8 cellular contexts compared by ENCODE assay signal in genomic region chr2:70086838-70087702, GRCh38. TPM values are rescaled to one million over a fixed set of nuclear protein-coding genes. Genes with fewer than 3 reads are reported as not detected.
DNase-seq lines count a peak whose midpoint lies in the region; ATAC-seq and TF ChIP-seq lines count a peak whose summit lies in the region.

PCBP1 (plus strand) TSS chr2:70087477; CDS start chr2:70087744, 267 bp downstream.

- H3K27ac ChIP-seq in colonic mucosa, result peak within 1 kb of the TSS; percentile 99
- H3K27ac ChIP-seq in layer of hippocampus (ENCODE audit: low read depth, low read length), result peak within 1 kb of the TSS; percentile 100

- ATAC-seq in GM19351 (IDR thresholded peaks at IDR 0.05; ENCODE audit: unreplicated experiment), result peak; percentile 35
- peak; percentile 37 for ATAC-seq in HG03521 (IDR thresholded peaks at IDR 0.05; ENCODE audit: unreplicated experiment)

- H3K27me3 ChIP-seq in BE2C (no peaks in the 10 kb centered on the region), colonic mucosa (no peaks in the 10 kb centered on the region), layer of hippocampus (ENCODE audit: control insufficient read depth, insufficient read depth, low read length) (no peaks in the 10 kb centered on the region)

- peak within 1 kb of the TSS; percentile 100 for H3K27ac Mint-ChIP-seq in activated CD4-positive, alpha-beta T cell treated with anti-CD3 and anti-CD28 coated beads, Interleukin-2, amount 10 ng/mL, durations not matched to agents 24 days and 14 days

- H3K9ac ChIP-seq in colonic mucosa (ENCODE audit: low read depth in 2 of 2, low read length in 2 of 2), result peak within 1 kb of the TSS; percentile 97 to 99

- no peaks in the 10 kb centered on the region for H3K27me3 Mint-ChIP-seq in activated CD4-positive, alpha-beta T cell treated with anti-CD3 and anti-CD28 coated beads, Interleukin-2, amount 10 ng/mL, durations not matched to agents 24 days and 14 days

- H3K4me3 Mint-ChIP-seq in activated CD4-positive, alpha-beta T cell treated with anti-CD3 and anti-CD28 coated beads, Interleukin-2, amount 10 ng/mL, durations not matched to agents 24 days and 14 days, result peak within 1 kb of the TSS; percentile 96

- H3K4me1 Mint-ChIP-seq in activated CD4-positive, alpha-beta T cell treated with anti-CD3 and anti-CD28 coated beads, Interleukin-2, amount 10 ng/mL, durations not matched to agents 24 days and 14 days, result peaks cover 56% of the 10 kb centered on the region

- peak; percentile 93 for DNase-seq in BE2C
- peak; percentile 88 for DNase-seq in NCI-H748 (lab: John Stamatoyannopoulos, UW; ENCODE audit: unreplicated experiment)
- DNase-seq in activated CD4-positive, alpha-beta T cell treated with anti-CD3 and anti-CD28 coated beads, Interleukin-2, amount 10 ng/mL, durations not matched to agents 24 days and 14 days, result peak; percentile 98
- peak; percentile 96 for DNase-seq in colonic mucosa
- DNase-seq in stimulated activated CD4-positive, alpha-beta T cell treated with anti-CD3 and anti-CD28 coated beads, Interleukin-1b, Interleukin-23, amount 100 ng/mL, for 1 hour (ENCODE audit: low read depth in 2 of 2), result peak; percentile 97 to 98

- H3K36me3 Mint-ChIP-seq in activated CD4-positive, alpha-beta T cell treated with anti-CD3 and anti-CD28 coated beads, Interleukin-2, amount 10 ng/mL, durations not matched to agents 24 days and 14 days (ENCODE audit: low read depth), result peaks cover 63% of the 10 kb centered on the region

- peaks cover 6% of the 10 kb centered on the region; the same call in 1 of the 2 replicates for H3K4me1 ChIP-seq in BE2C
- H3K4me1 ChIP-seq in colonic mucosa, result peaks cover 9% of the 10 kb centered on the region

- TF ChIP-seq CTCF in BE2C (IDR thresholded peaks at IDR 0.05; ENCODE audit: low read depth, low read length) (no peak), colonic mucosa (IDR thresholded peaks at IDR 0.05) (no peak)

- H3K9me3 Mint-ChIP-seq in activated CD4-positive, alpha-beta T cell treated with anti-CD3 and anti-CD28 coated beads, Interleukin-2, amount 10 ng/mL, durations not matched to agents 24 days and 14 days, result no peaks in the 10 kb centered on the region

- peak within 1 kb of the TSS; percentile 89 for H3K4me3 ChIP-seq in BE2C (ENCODE audit: low read depth, low read length)
- H3K4me3 ChIP-seq in colonic mucosa, result peak within 1 kb of the TSS; percentile 64

- intact Hi-C loops in activated CD4-positive, alpha-beta T cell treated with anti-CD3 and anti-CD28 coated beads, Interleukin-2, amount 10 ng/mL, durations not matched to agents 24 days and 14 days (cut with micrococcal nuclease), result loop anchor here (1.0 to 10.0 kb wide), 13 partner anchors 8 to 1322 kb away; partner anchors contain the start of genes AAK1, GMCL1, SNRPG and TIA1
- intact Hi-C loops in colonic mucosa (cut with DNase I), result loop anchor here (5.0 kb wide), 1 partner anchor 55 kb away; no protein-coding TSS in a partner anchor

- H3K36me3 ChIP-seq in BE2C (peaks cover 15% of the 10 kb centered on the region), colonic mucosa (no peaks in the 10 kb centered on the region)

- H3K9me3 ChIP-seq in BE2C (no peaks in the 10 kb centered on the region), colonic mucosa (no peaks in the 10 kb centered on the region)

RNA-seq across cellular contexts. Expression of gene PCBP1, which starts in this region (rescaled TPM):
- polyA plus RNA-seq in BE2C (2012; ENCODE audit: insufficient read depth, insufficient read length, low read depth), result 374 TPM
- 443 and 447 TPM in 2 replicates for total RNA-seq in activated CD4-positive, alpha-beta T cell treated with anti-CD3 and anti-CD28 coated beads, Interleukin-2, amount 10 ng/mL, durations not matched to agents 24 days and 14 days
- 100 to 1,000 TPM; 348 to 401 TPM for total RNA-seq in colonic mucosa

Comparison
In these comparisons a context has a peak if more than half of its experiments do, and no peak if none do; other contexts are left out.
1. Peak in every context shown above with its lines: DNase-seq, ATAC-seq, H3K4me3 ChIP-seq and H3K27ac ChIP-seq.